Comparison of ENCODE assay signal across 17 cellular contexts in the genomic region with DNA sequence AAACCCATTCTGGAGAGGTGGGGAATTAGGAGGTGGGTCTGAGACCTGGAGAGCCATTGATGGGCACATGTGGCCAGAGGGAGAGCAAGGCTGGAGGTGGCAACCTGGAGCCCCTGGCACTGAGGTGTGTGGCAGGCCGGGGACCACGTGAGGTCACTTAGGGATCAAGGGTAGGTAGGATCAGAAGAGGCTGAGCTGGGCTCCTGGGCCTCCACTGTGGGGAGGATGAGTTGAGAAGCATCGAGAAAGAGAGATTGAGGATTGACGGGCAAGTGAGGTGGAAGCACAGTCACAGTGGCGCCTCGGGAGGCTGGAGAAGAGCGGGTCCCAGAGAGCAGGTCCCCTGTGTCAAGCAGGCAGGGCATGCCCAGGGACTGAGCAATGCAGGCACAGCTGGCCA.
"Had no signal": no experiment of that assay in that cellular context is flagged by ENCODE, and none has a peak within 500 bp of the region (broad histone marks: within the 10 kb centered on the region; RNA-seq: fewer than 3 reads in every experiment).

No MANE protein-coding gene starts in this region.

- DNase-seq: activated CD4-positive, alpha-beta T cell treated with anti-CD3 and anti-CD28 coated beads, Interleukin-2, amount 10 ng/mL, durations not matched to agents 7 days and 5 days; activated CD4-positive, CD25-positive, alpha-beta regulatory T cell; activated CD8-positive, alpha-beta memory T cell treated with anti-CD3 and anti-CD28 coated beads for 24 hours; amygdala; esophagus squamous epithelium; foreskin fibroblast; mesendoderm; stimulated activated naive CD8-positive, alpha-beta T cell treated with anti-CD3 and anti-CD28 coated beads, Interleukin-15, Interleukin-2, amounts not matched to agents 100 U/mL and 50 U/mL, for 24 hours had no signal

- H3K9me3 Mint-ChIP-seq: activated CD4-positive, alpha-beta T cell treated with anti-CD3 and anti-CD28 coated beads, Interleukin-2, amount 10 ng/mL, durations not matched to agents 7 days and 5 days; activated naive CD4-positive, alpha-beta T cell treated with anti-CD3 and anti-CD28 coated beads, Interleukin-2, amount 50 U/mL, for 72 hours; activated T-helper 2 cell treated with anti-CD3 and anti-CD28 coated beads, Interferon-gamma antibody, Interleukin-2, Interleukin-4, amounts not matched to agents 10 μg/mL and 5 μg/mL and 100 μg/mL, durations not matched to agents 14 hours and 24 hours and 36 hours; type B pancreatic cell had no signal

- ATAC-seq: activated naive CD4-positive, alpha-beta T cell treated with anti-CD3 and anti-CD28 coated beads, Interleukin-2, amount 50 U/mL, for 72 hours; left lobe of liver; right lobe of liver; stimulated activated naive CD8-positive, alpha-beta T cell treated with anti-CD3 and anti-CD28 coated beads, Interleukin-15, Interleukin-2, amounts not matched to agents 100 U/mL and 50 U/mL, for 24 hours had no signal

- H3K4me3 ChIP-seq: breast epithelium, dorsolateral prefrontal cortex, esophagus squamous epithelium, right lobe of liver, suprapubic skin had no signal

- H3K27ac ChIP-seq: breast epithelium, esophagus squamous epithelium, right lobe of liver, suprapubic skin had no signal

- FAIRE-seq: endometrium had no signal

- H3K4me3 Mint-ChIP-seq: activated CD4-positive, alpha-beta T cell treated with anti-CD3 and anti-CD28 coated beads, Interleukin-2, amount 10 ng/mL, durations not matched to agents 7 days and 5 days; type B pancreatic cell had no signal

- H3K36me3 ChIP-seq: breast epithelium, esophagus squamous epithelium, right lobe of liver, suprapubic skin had no signal

- H3K9me3 ChIP-seq: breast epithelium, esophagus squamous epithelium, right lobe of liver, suprapubic skin had no signal

- H3K27me3 ChIP-seq: breast epithelium, dorsolateral prefrontal cortex, right lobe of liver, suprapubic skin had no signal

- H3K27ac Mint-ChIP-seq: activated naive CD4-positive, alpha-beta T cell treated with anti-CD3 and anti-CD28 coated beads, Interleukin-2, amount 50 U/mL, for 72 hours; activated T-helper 2 cell treated with anti-CD3 and anti-CD28 coated beads, Interferon-gamma antibody, Interleukin-2, Interleukin-4, amounts not matched to agents 10 μg/mL and 5 μg/mL and 100 μg/mL, durations not matched to agents 14 hours and 24 hours and 36 hours; type B pancreatic cell had no signal

- H3K36me3 Mint-ChIP-seq: activated naive CD4-positive, alpha-beta T cell treated with anti-CD3 and anti-CD28 coated beads, Interleukin-2, amount 50 U/mL, for 72 hours had no signal
